ENCODE assay signal across 13 cellular contexts in the genomic region with DNA sequence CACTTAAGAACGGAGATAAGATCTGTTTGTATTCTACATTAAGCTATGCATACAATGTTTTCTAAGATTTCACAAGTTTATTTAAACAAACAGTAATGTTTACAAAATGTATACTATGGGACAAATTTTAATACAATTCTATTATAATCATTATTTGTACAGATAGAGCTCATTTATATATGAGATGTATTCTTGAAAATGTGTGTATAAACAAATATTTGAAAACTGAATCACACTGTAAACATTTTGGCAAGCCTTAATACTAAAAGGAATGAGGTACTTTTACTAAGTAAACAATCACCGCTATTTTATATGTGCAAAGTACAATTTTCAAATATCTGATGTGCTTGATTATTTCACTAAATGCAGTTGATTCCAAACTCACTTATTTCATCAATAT.
"Had no signal": no experiment of that assay in that cellular context is flagged by ENCODE, and none has a peak within 500 bp of the region (broad histone marks: within the 10 kb centered on the region; RNA-seq: fewer than 3 reads in every experiment).

No MANE protein-coding gene starts in this region.

- H3K4me2 ChIP-seq: hepatocyte, smooth muscle cell had no signal

- H3K4me1 ChIP-seq: esophagus muscularis mucosa had no signal

- H3K4me3 Mint-ChIP-seq: brain; mesothelial cell of epicardium; stimulated activated memory B cell treated with anti-CD40 and anti-IgM and Interleukin-4, amounts not matched to agents 10 μg/mL and 1 μg/mL and 100 μg/mL, for 72 hours; T-helper 17 cell had no signal

- H3K27me3 ChIP-seq: esophagus muscularis mucosa, hepatocyte, tibial artery had no signal

- H3K27me3 Mint-ChIP-seq: brain; stimulated activated memory B cell treated with anti-CD40 and anti-IgM and Interleukin-4, amounts not matched to agents 10 μg/mL and 1 μg/mL and 100 μg/mL, for 72 hours; T-helper 17 cell had no signal

- H3K79me2 ChIP-seq: hepatocyte had no signal

- DNase-seq: activated CD4-positive, alpha-beta T cell treated with anti-CD3 and anti-CD28 coated beads, Interleukin-2, amount 50 U/mL, for 1 hour; activated naive CD4-positive, alpha-beta T cell treated with anti-CD3 and anti-CD28 coated beads, Interleukin-2, amount 50 U/mL, for 16 hours; amniotic stem cell; kidney glomerular epithelial cell; T-helper 17 cell; tibial artery had no signal

- H3K4me3 ChIP-seq: esophagus muscularis mucosa, hepatocyte, smooth muscle cell, tibial artery had no signal

- H3K27ac ChIP-seq: esophagus muscularis mucosa, hepatocyte, tibial artery had no signal

- H3K4me1 Mint-ChIP-seq: brain; stimulated activated memory B cell treated with anti-CD40 and anti-IgM and Interleukin-4, amounts not matched to agents 10 μg/mL and 1 μg/mL and 100 μg/mL, for 72 hours had no signal

- H3K27ac Mint-ChIP-seq: activated T-helper 2 cell treated with anti-CD3 and anti-CD28 coated beads, Interferon-gamma antibody, Interleukin-2, Interleukin-4, amounts not matched to agents 10 μg/mL and 5 μg/mL and 100 μg/mL, durations not matched to agents 14 hours and 24 hours and 36 hours; brain; mesothelial cell of epicardium; stimulated activated memory B cell treated with anti-CD40 and anti-IgM and Interleukin-4, amounts not matched to agents 10 μg/mL and 1 μg/mL and 100 μg/mL, for 72 hours; T-helper 17 cell had no signal

- ATAC-seq: stimulated activated memory B cell treated with anti-CD40 and anti-IgM and Interleukin-4, amounts not matched to agents 10 μg/mL and 1 μg/mL and 100 μg/mL, for 72 hours; T-helper 17 cell had no signal

- H3K9me3 Mint-ChIP-seq: activated T-helper 2 cell treated with anti-CD3 and anti-CD28 coated beads, Interferon-gamma antibody, Interleukin-2, Interleukin-4, amounts not matched to agents 10 μg/mL and 5 μg/mL and 100 μg/mL, durations not matched to agents 14 hours and 24 hours and 36 hours; brain; mesothelial cell of epicardium; stimulated activated memory B cell treated with anti-CD40 and anti-IgM and Interleukin-4, amounts not matched to agents 10 μg/mL and 1 μg/mL and 100 μg/mL, for 72 hours had no signal

- H3K9me3 ChIP-seq: esophagus muscularis mucosa, tibial artery had no signal

- H2AFZ ChIP-seq: hepatocyte had no signal
